Comparison of ENCODE assay signal across 8 cellular contexts in genomic region chr6:72580281-72580940, GRCh38. TPM values are rescaled to one million over a fixed set of nuclear protein-coding genes. Genes with fewer than 3 reads are reported as not detected.
DNase-seq lines count a peak whose midpoint lies in the region; ATAC-seq and TF ChIP-seq lines count a peak whose summit lies in the region.

No MANE protein-coding gene starts in this region.

- 21% methylated on average over 3 of the region's 6 CpGs for WGBS in mesenchymal stem cell

- H3K27ac ChIP-seq in mesenchymal stem cell (ENCODE audit: low read length, poor library complexity, severe bottlenecking) (no peak overlapping the region), uterus (no peak overlapping the region)

- H3K4me3 ChIP-seq in astrocyte of the spinal cord (ENCODE audit: low read depth, low read length) = no peak overlapping the region
- H3K4me3 ChIP-seq in mesenchymal stem cell (ENCODE audit: insufficient read depth in 1 of 2, low read depth in 1 of 2, low read length in 2 of 2) = no peak overlapping the region
- H3K4me3 ChIP-seq in uterus = no peak overlapping the region

- no peaks in the 10 kb centered on the region for H3K9me3 ChIP-seq in mesenchymal stem cell (ENCODE audit: control insufficient read depth, low read length)
- no peaks in the 10 kb centered on the region for H3K9me3 ChIP-seq in uterus

- H2BK15ac ChIP-seq in mesenchymal stem cell (ENCODE audit: low read depth, poor library complexity, severe bottlenecking) = no peak overlapping the region

- intact Hi-C loops in uterus (cut with DNase I; ENCODE audit: low total_unique reads) = no loop called here

- H3K4me1 ChIP-seq in mesenchymal stem cell (ENCODE audit: control insufficient read depth, insufficient read depth, low read depth, low read length) (no peaks in the 10 kb centered on the region), uterus (no peaks in the 10 kb centered on the region)

- no peak overlapping the region for H2BK120ac ChIP-seq in mesenchymal stem cell (ENCODE audit: low read depth, low read length)

- H4K91ac ChIP-seq in mesenchymal stem cell (ENCODE audit: low read length) = no peak overlapping the region

- H2BK12ac ChIP-seq in mesenchymal stem cell (ENCODE audit: low read length in 2 of 2) = no peak overlapping the region

- DNase-seq in AG08395 (ENCODE audit: low spot score) = peak; percentile 69
- DNase-seq in NCI-H524 (lab: John Stamatoyannopoulos, UW) = peak; percentile 55 to 76
- DNase-seq in astrocyte of the spinal cord (ENCODE audit: low read depth, low spot score) = peak; percentile 79
- peak; percentile 79 for DNase-seq in mesenchymal stem cell
- no peak for DNase-seq in uterus

- H3K27me3 ChIP-seq in mesenchymal stem cell (ENCODE audit: control insufficient read depth in 1 of 2, insufficient read depth in 1 of 2, low read length in 2 of 2) = no peaks in the 10 kb centered on the region
- no peaks in the 10 kb centered on the region for H3K27me3 ChIP-seq in uterus

- H3K36me3 ChIP-seq in mesenchymal stem cell (ENCODE audit: control insufficient read depth in 1 of 2, insufficient read depth in 2 of 2, low read depth in 1 of 2, low read length in 2 of 2) = no peaks in the 10 kb centered on the region
- no peaks in the 10 kb centered on the region for H3K36me3 ChIP-seq in uterus

- no peak overlapping the region for H2BK5ac ChIP-seq in mesenchymal stem cell (ENCODE audit: low read depth, low read length, poor library complexity, severe bottlenecking)

- in situ Hi-C loops in astrocyte of the spinal cord (cut with HindIII; ENCODE audit: low sequenced_read_pairs) = no loop called here

- TF ChIP-seq POLR2A in uterus (IDR thresholded peaks at IDR 0.05) = no peak

- ATAC-seq in GM18511 (IDR thresholded peaks at IDR 0.05; ENCODE audit: unreplicated experiment) (peak; percentile 91), HG03175 (IDR thresholded peaks at IDR 0.05; ENCODE audit: unreplicated experiment) (peak; percentile 90), GM18520 (IDR thresholded peaks at IDR 0.05; ENCODE audit: unreplicated experiment) (no peak)

- H3K9ac ChIP-seq in mesenchymal stem cell (ENCODE audit: low read length) = no peak overlapping the region

- H4K8ac ChIP-seq in mesenchymal stem cell (ENCODE audit: low read length) = no peak overlapping the region

- no peaks in the 10 kb centered on the region for H3K79me1 ChIP-seq in mesenchymal stem cell (replicated peaks; ENCODE audit: low read length, poor library complexity, severe bottlenecking)

- H2AK5ac ChIP-seq in mesenchymal stem cell (ENCODE audit: low read length, severe bottlenecking) = no peak overlapping the region

- TF ChIP-seq CTCF in astrocyte of the spinal cord (IDR thresholded peaks at IDR 0.05; ENCODE audit: low read depth, low read length) = peak; percentile 80
- no peak for TF ChIP-seq CTCF in uterus (IDR thresholded peaks at IDR 0.05)

- no peak overlapping the region for H2AFZ ChIP-seq in mesenchymal stem cell (ENCODE audit: low read depth, low read length)

- no peak overlapping the region for H3K4me2 ChIP-seq in mesenchymal stem cell (ENCODE audit: low read length, poor library complexity, severe bottlenecking)

- no peak overlapping the region for H3K18ac ChIP-seq in mesenchymal stem cell (ENCODE audit: low read depth in 1 of 2, low read length in 2 of 2)

- no peak overlapping the region for H3K23ac ChIP-seq in mesenchymal stem cell (ENCODE audit: low read length in 2 of 2)

- no peak overlapping the region for H3K4ac ChIP-seq in mesenchymal stem cell (ENCODE audit: low read depth in 1 of 2, low read length in 2 of 2)

- no peak overlapping the region for H3K14ac ChIP-seq in mesenchymal stem cell (ENCODE audit: low read length in 2 of 2)

RNA-seq across cellular contexts. Expression of gene KCNQ5, which starts 41.5 kb away (rescaled TPM):
- polyA plus RNA-seq in mesenchymal stem cell (2013, experiment 1 of 2) = 0.65 TPM
- polyA plus RNA-seq in mesenchymal stem cell (2013, experiment 2 of 2) = 0.67 TPM
- total RNA-seq in uterus = 1 to 10 TPM in 1 of 4 donors, under 1 TPM in 1, not detected in 2; 0.34 to 2.4 TPM

Comparison
In these comparisons a context has a peak if more than half of its experiments do, and no peak if none do; other contexts are left out.
1. DNase-seq: peak in AG08395 (single experiment), NCI-H524 (2 of 2), astrocyte of the spinal cord (single experiment) and mesenchymal stem cell (single experiment); none in uterus (0 of 2).